Comparison of ENCODE assay signal across 17 cellular contexts in the genomic region with DNA sequence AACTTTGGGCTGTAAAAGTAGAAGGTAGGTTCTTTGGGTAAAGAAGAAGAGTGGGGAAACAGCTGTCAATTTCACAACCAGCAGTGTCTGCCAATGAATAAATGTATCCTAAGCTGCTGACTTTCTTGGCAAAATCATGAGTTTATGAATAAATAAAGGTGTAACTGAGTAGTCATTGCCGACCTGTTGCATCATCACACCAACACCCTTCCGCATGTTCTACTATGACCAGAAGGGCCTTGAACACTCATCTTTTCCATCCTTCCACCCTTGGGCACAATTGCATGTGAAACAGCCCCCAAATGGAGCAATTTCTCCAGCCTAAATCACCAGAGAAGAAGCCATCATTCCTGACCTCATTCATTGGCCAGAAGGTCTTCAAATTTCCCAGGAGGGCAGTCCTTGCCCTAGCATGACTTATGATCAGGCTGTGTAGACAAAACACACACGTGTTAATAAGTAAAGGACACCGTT. TPM values are rescaled to one million over a fixed set of nuclear protein-coding genes. Genes with fewer than 3 reads are reported as not detected.
DNase-seq lines count a peak whose midpoint lies in the region; ATAC-seq and TF ChIP-seq lines count a peak whose summit lies in the region.
"Had no signal": no experiment of that assay in that cellular context is flagged by ENCODE, and none has a peak within 500 bp of the region (broad histone marks: within the 10 kb centered on the region; RNA-seq: fewer than 3 reads in every experiment).

No MANE protein-coding gene starts in this region.

- no peak overlapping the region for H3K4me3 Mint-ChIP-seq in MCF 10A (ENCODE audit: unreplicated experiment)
- H3K4me3 Mint-ChIP-seq: activated T-cell treated with anti-CD3 and anti-CD28 coated beads, Interleukin-2, amount 50 U/mL, for 24 hours; nephron; T-helper 1 cell treated with Interleukin-12 subunit alpha and Interleukin-12 subunit beta and Interleukin-4 antibody, amounts not matched to agents 30 μg/mL and 1 μg/mL, for 36 hours had no signal

- BruUV-seq in MCF 10A (replicated peaks; lab: Mats Ljungman, UMichigan) = no TSS peak

- H3K27me3 Mint-ChIP-seq in MCF 10A (ENCODE audit: insufficient read depth, unreplicated experiment) = no peaks in the 10 kb centered on the region
- H3K27me3 Mint-ChIP-seq: activated T-cell treated with anti-CD3 and anti-CD28 coated beads, Interleukin-2, amount 50 U/mL, for 24 hours had no signal

- peaks cover 8% of the 10 kb centered on the region for H3K9me3 Mint-ChIP-seq in MCF 10A (ENCODE audit: unreplicated experiment)
- H3K9me3 Mint-ChIP-seq: activated T-cell treated with anti-CD3 and anti-CD28 coated beads, Interleukin-2, amount 50 U/mL, for 24 hours; nephron; T-helper 1 cell treated with Interleukin-12 subunit alpha and Interleukin-12 subunit beta and Interleukin-4 antibody, amounts not matched to agents 30 μg/mL and 1 μg/mL, for 36 hours had no signal

- no peak for TF ChIP-seq CTCF in MCF 10A (IDR thresholded peaks at IDR 0.05; ENCODE audit: unreplicated experiment)
- TF ChIP-seq CTCF in breast epithelium (IDR thresholded peaks at IDR 0.05) = no peak
- TF ChIP-seq CTCF in RWPE1 (conservative IDR thresholded peaks at IDR 0.05; ENCODE audit: low read depth) = no peak
- no peak for TF ChIP-seq CTCF in upper lobe of right lung (IDR thresholded peaks at IDR 0.05)

- no peaks in the 10 kb centered on the region for H3K9me3 ChIP-seq in breast epithelium
- no peaks in the 10 kb centered on the region for H3K9me3 ChIP-seq in upper lobe of right lung
- H3K9me3 ChIP-seq: lower lobe of right lung had no signal

- H3K4me1 ChIP-seq in breast epithelium (no peaks in the 10 kb centered on the region), upper lobe of right lung (no peaks in the 10 kb centered on the region)
- H3K4me1 ChIP-seq: lower lobe of right lung had no signal

- H3K36me3 Mint-ChIP-seq in MCF 10A (ENCODE audit: insufficient read depth, unreplicated experiment) = no peaks in the 10 kb centered on the region

- intact Hi-C loops in MCF 10A (cut with micrococcal nuclease) = loop anchor here (1.0 kb wide), 2 partner anchors 25 to 28 kb away; no protein-coding TSS in a partner anchor
- intact Hi-C loops in breast epithelium (cut with DNase I; ENCODE audit: low total_unique reads) = no loop called here
- intact Hi-C loops in upper lobe of right lung (cut with DNase I) = no loop called here

- ATAC-seq in upper lobe of right lung (peak; percentile 48), HG02938 (IDR thresholded peaks at IDR 0.05; ENCODE audit: unreplicated experiment) (no peak)
- ATAC-seq: lower lobe of right lung had no signal

- H3K27me3 ChIP-seq in breast epithelium (no peaks in the 10 kb centered on the region), upper lobe of right lung (no peaks in the 10 kb centered on the region)

- POLR2A ChIA-PET in MCF 10A (lab: Yijun Ruan, JAX) (interaction anchor here (0.7 to 3.4 kb wide), 6 partner anchors 21 to 240 kb away, joined by 3 to 22 read pairs (median 3); partner anchors contain the start of gene QSOX1), RWPE1 (lab: Yijun Ruan, JAX; ENCODE audit: low non-redundant PET) (no interaction called here)

- H3K36me3 ChIP-seq in breast epithelium = no peaks in the 10 kb centered on the region
- no peaks in the 10 kb centered on the region for H3K36me3 ChIP-seq in upper lobe of right lung
- H3K36me3 ChIP-seq: lower lobe of right lung had no signal

- no peak overlapping the region for H3K27ac ChIP-seq in breast epithelium
- H3K27ac ChIP-seq in RWPE1 = peak overlapping the region; percentile 53
- H3K27ac ChIP-seq in upper lobe of right lung = no peak overlapping the region
- H3K27ac ChIP-seq: coronary artery, lower lobe of right lung had no signal

- CTCF ChIA-PET in MCF 10A (lab: Yijun Ruan, JAX) = interaction anchor here (1.2 to 2.9 kb wide), 4 partner anchors 20 to 65 kb away, joined by 4 to 8 read pairs (median 6); partner anchors contain the start of gene QSOX1
- CTCF ChIA-PET in RWPE1 (lab: Yijun Ruan, JAX) = interaction anchor here (1.5 kb wide), 1 partner anchor 9 kb away, joined by 3 read pairs; no protein-coding TSS in a partner anchor

- H3K4me1 Mint-ChIP-seq in MCF 10A (ENCODE audit: insufficient read depth, unreplicated experiment) = peaks cover 25% of the 10 kb centered on the region
- H3K4me1 Mint-ChIP-seq: nephron had no signal

- DNase-seq in MCF 10A (ENCODE audit: unreplicated experiment) (peak; percentile 96), breast epithelium (ENCODE audit: low spot score in 2 of 2) (no peak), RWPE1 (ENCODE audit: low spot score) (peak; percentile 58), fibroblast of gingiva (ENCODE audit: low read depth) (peak; percentile 87), upper lobe of right lung (no peak), COLO668 (lab: John Stamatoyannopoulos, UW; ENCODE audit: unreplicated experiment) (no peak), NCI-H146 treated with DMSO at 0.1 percent for 48 hours (lab: John Stamatoyannopoulos, UW; ENCODE audit: unreplicated experiment) (no peak)
- DNase-seq: activated CD4-positive, CD25-positive, alpha-beta regulatory T cell treated with anti-CD3 and anti-CD28 coated beads, Interleukin-2, amount 50 U/mL, for 72 hours; activated T-cell treated with anti-CD3 and anti-CD28 coated beads, Interleukin-2, amount 50 U/mL, for 24 hours; GF-D8; lower lobe of right lung; NCI-H2081 treated with DMSO at 0.1 percent for 48 hours; NCI-H748 treated with DMSO at 0.1 percent for 48 hours had no signal

- no peak overlapping the region for H3K4me3 ChIP-seq in breast epithelium
- no peak overlapping the region for H3K4me3 ChIP-seq in upper lobe of right lung
- H3K4me3 ChIP-seq: coronary artery, lower lobe of right lung had no signal

- TF ChIP-seq POLR2A in breast epithelium (IDR thresholded peaks at IDR 0.05) = no peak

- peak overlapping the region; percentile 80 for H3K27ac Mint-ChIP-seq in MCF 10A (ENCODE audit: low read depth, unreplicated experiment)
- H3K27ac Mint-ChIP-seq: activated T-cell treated with anti-CD3 and anti-CD28 coated beads, Interleukin-2, amount 50 U/mL, for 24 hours; nephron; T-helper 1 cell treated with Interleukin-12 subunit alpha and Interleukin-12 subunit beta and Interleukin-4 antibody, amounts not matched to agents 30 μg/mL and 1 μg/mL, for 36 hours had no signal

RNA-seq across cellular contexts. Expression of gene QSOX1, which starts 31.2 kb away (rescaled TPM):
- total RNA-seq in MCF 10A (2022) = 309 and 464 TPM in 2 replicates
- 10 to 100 TPM; 43.3 to 85.5 (median 67.5) TPM for total RNA-seq in breast epithelium
- 275 TPM for total RNA-seq in upper lobe of right lung

Comparison
In these comparisons a context has a peak if more than half of its experiments do, and no peak if none do; other contexts are left out.
1. DNase-seq: peak in MCF 10A (single experiment), RWPE1 (single experiment) and fibroblast of gingiva (single experiment); none in breast epithelium (0 of 2), upper lobe of right lung (single experiment), COLO668 (single experiment) and NCI-H146 treated with DMSO at 0.1 percent for 48 hours (single experiment).